9 cellular contexts compared by ENCODE assay signal in the genomic region with DNA sequence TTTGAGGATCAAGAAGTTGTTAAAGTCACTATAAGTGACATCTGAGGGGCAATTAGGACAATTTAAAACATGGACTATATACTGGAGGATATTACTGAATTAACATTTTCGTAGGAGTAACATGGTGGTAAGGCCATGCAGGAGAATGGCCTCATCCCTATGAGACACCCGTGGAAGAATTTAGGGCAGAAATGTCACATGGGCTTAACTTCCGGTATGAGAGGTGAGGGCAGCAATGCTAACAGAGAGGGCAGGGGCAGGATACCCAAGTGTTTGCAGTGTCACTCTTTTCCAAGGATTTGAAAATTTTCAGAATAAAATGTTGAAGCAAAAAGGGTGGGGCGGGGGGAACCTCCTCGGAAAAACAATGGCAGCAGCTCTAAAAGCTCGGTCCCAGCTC. TPM values are rescaled to one million over a fixed set of nuclear protein-coding genes. Genes with fewer than 3 reads are reported as not detected.
DNase-seq lines count a peak whose midpoint lies in the region; ATAC-seq, FAIRE-seq and TF ChIP-seq lines count a peak whose summit lies in the region.
"Had no signal": no experiment of that assay in that cellular context is flagged by ENCODE, and none has a peak within 500 bp of the region (broad histone marks: within the 10 kb centered on the region; RNA-seq: fewer than 3 reads in every experiment).

No MANE protein-coding gene starts in this region.

- peaks cover 5% of the 10 kb centered on the region for H3K36me3 ChIP-seq in CD4-positive, CD25-positive, alpha-beta regulatory T cell (ENCODE audit: control insufficient read depth, insufficient read depth, low read length)
- peaks cover 9% of the 10 kb centered on the region; the same call in 1 of the 2 replicates for H3K36me3 ChIP-seq in OCI-LY1 (ENCODE audit: insufficient read depth, low read length)
- H3K36me3 ChIP-seq in endothelial cell of umbilical vein (ENCODE audit: control insufficient read depth in 2 of 2, extremely low read depth in 1 of 2, insufficient read depth in 2 of 2, low read length in 2 of 2), result peaks cover 0 to 7% of the 10 kb centered on the region in 2 experiments
- H3K36me3 ChIP-seq in parathyroid adenoma (ENCODE audit: control insufficient read depth, insufficient read depth, low read length), result no peaks in the 10 kb centered on the region

- H3K4me3 Mint-ChIP-seq in CD4-positive, CD25-positive, alpha-beta regulatory T cell, result peak overlapping the region; percentile 13 to 85 (median 78)

- POLR2A ChIA-PET in endothelial cell of umbilical vein (lab: Charles Lee), result no interaction called here
- POLR2A ChIA-PET in RWPE1 (lab: Yijun Ruan, JAX; ENCODE audit: low non-redundant PET), result no interaction called here

- H3K27me3 ChIP-seq in CD4-positive, CD25-positive, alpha-beta regulatory T cell (ENCODE audit: control insufficient read depth, insufficient read depth, low read length), result no peaks in the 10 kb centered on the region
- H3K27me3 ChIP-seq in OCI-LY1 (ENCODE audit: insufficient read depth, low read length) (no peaks in the 10 kb centered on the region), endothelial cell of umbilical vein (ENCODE audit: control insufficient read depth in 2 of 2, insufficient read depth in 2 of 2, low read length in 2 of 2) (no peaks in the 10 kb centered on the region), parathyroid adenoma (ENCODE audit: control insufficient read depth, insufficient read depth, low read length) (no peaks in the 10 kb centered on the region)

- TF ChIP-seq CTCF in OCI-LY1 (IDR thresholded peaks at IDR 0.05; ENCODE audit: low read length) (no peak), endothelial cell of umbilical vein (IDR thresholded peaks at IDR 0.05; ENCODE audit: extremely low read depth in 1 of 2, insufficient read depth in 1 of 2, low read depth in 1 of 2, low read length in 2 of 2) (no peak), parathyroid adenoma (IDR thresholded peaks at IDR 0.05) (no peak), RWPE1 (conservative IDR thresholded peaks at IDR 0.05; ENCODE audit: low read depth) (no peak)

- no peak for TF ChIP-seq POLR2A in endothelial cell of umbilical vein (IDR thresholded peaks at IDR 0.05; ENCODE audit: low read depth, low read length)

- H3K27ac Mint-ChIP-seq in CD4-positive, CD25-positive, alpha-beta regulatory T cell, result peak overlapping the region; percentile 92 to 97 (median 94)

- H3K9me3 ChIP-seq in CD4-positive, CD25-positive, alpha-beta regulatory T cell (ENCODE audit: control insufficient read depth in 2 of 2, low read length in 2 of 2), result no peaks in the 10 kb centered on the region
- no peaks in the 10 kb centered on the region for H3K9me3 ChIP-seq in OCI-LY1 (ENCODE audit: low read length)
- H3K9me3 ChIP-seq in endothelial cell of umbilical vein (replicated peaks; ENCODE audit: control insufficient read depth, insufficient read depth, low read length), result no peaks in the 10 kb centered on the region
- H3K9me3 ChIP-seq in parathyroid adenoma (ENCODE audit: control insufficient read depth, low read length), result no peaks in the 10 kb centered on the region

- H3K4me1 ChIP-seq in CD4-positive, CD25-positive, alpha-beta regulatory T cell (ENCODE audit: control insufficient read depth, insufficient read depth, low read length, poor library complexity, severe bottlenecking), result peaks cover 94% of the 10 kb centered on the region
- peaks cover 77% of the 10 kb centered on the region for H3K4me1 ChIP-seq in OCI-LY1 (ENCODE audit: insufficient read depth, low read length, severe bottlenecking)
- H3K4me1 ChIP-seq in endothelial cell of umbilical vein (ENCODE audit: control insufficient read depth, extremely low read depth, insufficient read depth, low read length), result peaks cover 41% of the 10 kb centered on the region
- peaks cover 25% of the 10 kb centered on the region for H3K4me1 ChIP-seq in parathyroid adenoma

- H3K27me3 Mint-ChIP-seq in CD4-positive, CD25-positive, alpha-beta regulatory T cell, result no peaks in the 10 kb centered on the region

- H3K27ac ChIP-seq in CD4-positive, CD25-positive, alpha-beta regulatory T cell (ENCODE audit: insufficient read depth, low read length, poor library complexity, severe bottlenecking), result peak overlapping the region; percentile 73
- H3K27ac ChIP-seq in OCI-LY1 (ENCODE audit: low read depth, low read length, poor library complexity, severe bottlenecking) (peak overlapping the region; percentile 98), endothelial cell of umbilical vein (ENCODE audit: insufficient read depth, low read depth, low read length) (peak overlapping the region; percentile 24), parathyroid adenoma (peak overlapping the region; percentile 34), RWPE1 (no peak overlapping the region)

- peak overlapping the region; percentile 70 for H3K4me3 ChIP-seq in CD4-positive, CD25-positive, alpha-beta regulatory T cell (ENCODE audit: low read depth, low read length)
- H3K4me3 ChIP-seq in OCI-LY1 (ENCODE audit: low read depth, low read length, poor library complexity, severe bottlenecking) (no peak overlapping the region), endothelial cell of umbilical vein (replicated peaks in 1 of 3; ENCODE audit: insufficient read depth in 1 of 3, low read depth in 1 of 3, low read length in 3 of 3) (no peak overlapping the region), parathyroid adenoma (ENCODE audit: low read depth, low read length) (no peak overlapping the region)

- no peaks in the 10 kb centered on the region for H3F3A ChIP-seq in OCI-LY1 (ENCODE audit: insufficient read depth, low read length)

- DNase-seq in CD4-positive, CD25-positive, alpha-beta regulatory T cell, result no peak
- no peak for DNase-seq in endothelial cell of umbilical vein (ENCODE audit: low read depth, low spot score)
- DNase-seq in RWPE1 (ENCODE audit: low spot score), result no peak
- DNase-seq in ecto neural progenitor cell (ENCODE audit: low spot score), result no peak

- no peaks in the 10 kb centered on the region for H3K9me1 ChIP-seq in endothelial cell of umbilical vein (replicated peaks; ENCODE audit: control insufficient read depth, extremely low read depth, insufficient read depth, low read length)

- H3K4me2 ChIP-seq in OCI-LY1 (ENCODE audit: low read length), result peak overlapping the region; percentile 44
- no peak overlapping the region for H3K4me2 ChIP-seq in endothelial cell of umbilical vein (ENCODE audit: insufficient read depth, low read length)
- peak overlapping the region; percentile 44 for H3K4me2 ChIP-seq in parathyroid adenoma (ENCODE audit: low read length)

- no peaks in the 10 kb centered on the region for H4K20me1 ChIP-seq in OCI-LY1 (ENCODE audit: insufficient read depth, low read length)
- no peaks in the 10 kb centered on the region for H4K20me1 ChIP-seq in endothelial cell of umbilical vein (replicated peaks; ENCODE audit: control insufficient read depth, extremely low read depth, insufficient read depth, low read length)

- H2AFZ ChIP-seq in OCI-LY1 (ENCODE audit: low read length) (no peak overlapping the region), endothelial cell of umbilical vein (ENCODE audit: low read depth, low read length) (no peak overlapping the region), parathyroid adenoma (no peak overlapping the region)

- H3K79me2 ChIP-seq in OCI-LY1 (ENCODE audit: insufficient read depth, low read length) (peaks cover 55% of the 10 kb centered on the region), endothelial cell of umbilical vein (ENCODE audit: control insufficient read depth, insufficient read depth, low read length) (peaks cover 96% of the 10 kb centered on the region), parathyroid adenoma (peaks cover 70% of the 10 kb centered on the region)

- no TSS peak for BruUV-seq in endothelial cell of umbilical vein (replicated peaks; lab: Mats Ljungman, UMichigan)

- FAIRE-seq in endothelial cell of umbilical vein (lab: Jason Lieb, UNC), result peak; percentile 52
- FAIRE-seq: TTC549 had no signal

- peaks cover 5% of the 10 kb centered on the region for H3K36me3 Mint-ChIP-seq in CD4-positive, CD25-positive, alpha-beta regulatory T cell

- ATAC-seq in CD4-positive, CD25-positive, alpha-beta regulatory T cell (ENCODE audit: low read depth in 2 of 2), result no peak
- no peak for ATAC-seq in HG03469 (IDR thresholded peaks at IDR 0.05; ENCODE audit: unreplicated experiment)
- no peak for ATAC-seq in GM19463 (IDR thresholded peaks at IDR 0.05; ENCODE audit: unreplicated experiment)

- no peaks in the 10 kb centered on the region for H3K9me2 ChIP-seq in OCI-LY1 (ENCODE audit: low read depth, low read length)

- CTCF ChIA-PET in endothelial cell of umbilical vein (lab: Charles Lee) (interaction anchor here (4.3 kb wide), 1 partner anchor 13 kb away, joined by 28 read pairs; no protein-coding TSS in a partner anchor), RWPE1 (lab: Yijun Ruan, JAX) (interaction anchor here (0.7 kb wide), 1 partner anchor 14 kb away, joined by 4 read pairs; no protein-coding TSS in a partner anchor)

- dilution Hi-C loops in endothelial cell of umbilical vein (cut with MboI; ENCODE audit: extremely low pct_ligation_motif_present, low sequenced_read_pairs), result no loop called here

- intact Hi-C loops in endothelial cell of umbilical vein (cut with micrococcal nuclease), result no loop called here

- peaks cover 36 to 98% (median 67%) of the 10 kb centered on the region in 4 donors for H3K4me1 Mint-ChIP-seq in CD4-positive, CD25-positive, alpha-beta regulatory T cell

- H3K9ac ChIP-seq in OCI-LY1 (ENCODE audit: low read length) (peak overlapping the region; percentile 5; the same call in 1 of the 2 replicates), endothelial cell of umbilical vein (replicated peaks; ENCODE audit: extremely low read depth, insufficient read depth, low read length) (no peak overlapping the region), parathyroid adenoma (no peak overlapping the region)

- H3K9me3 Mint-ChIP-seq in CD4-positive, CD25-positive, alpha-beta regulatory T cell, result no peaks in the 10 kb centered on the region

RNA-seq across cellular contexts. Expression of a gene that starts 23.6 kb away (rescaled TPM):
- 106 TPM for total RNA-seq in CD4-positive, CD25-positive, alpha-beta regulatory T cell
- polyA plus RNA-seq in CD4-positive, CD25-positive, alpha-beta regulatory T cell, result 10 to 100 TPM in 2 of 4 donors, 1 to 10 TPM in 2; 8.0 to 12.1 (median 10.0) TPM
- 72.3 and 87.8 TPM in 2 replicates for total RNA-seq in endothelial cell of umbilical vein
- polyA plus RNA-seq in endothelial cell of umbilical vein, result 85.3 and 102 TPM in 2 replicates
- 54.0 and 75.8 TPM in 2 replicates for polyA plus RNA-seq in endothelial cell of umbilical vein (2011; cell fraction: cytosol; rRNA removed)
- polyA plus RNA-seq in endothelial cell of umbilical vein (2011; cell fraction: nucleus; rRNA removed), result 90.5 and 108 TPM in 2 replicates
- polyA plus RNA-seq in endothelial cell of umbilical vein (2012), result 49.6 and 51.8 TPM in 2 replicates
- polyA minus RNA-seq in endothelial cell of umbilical vein, result 57.1 and 60.4 TPM in 2 replicates
- polyA minus RNA-seq in endothelial cell of umbilical vein (2011; cell fraction: cytosol; rRNA and poly(A)+ RNA removed), result 35.1 TPM
- polyA minus RNA-seq in endothelial cell of umbilical vein (2011; cell fraction: nucleus; rRNA and poly(A)+ RNA removed), result 35.5 and 40.5 TPM in 2 replicates

RNA-seq across cellular contexts. Expression of a gene that starts 40.2 kb away (rescaled TPM):
- 38.8 TPM for total RNA-seq in CD4-positive, CD25-positive, alpha-beta regulatory T cell
- 1 to 10 TPM; 1.2 to 3.1 (median 2.8) TPM for polyA plus RNA-seq in CD4-positive, CD25-positive, alpha-beta regulatory T cell
- 6.1 and 6.9 TPM in 2 replicates for total RNA-seq in endothelial cell of umbilical vein
- 8.9 and 11.3 TPM in 2 replicates for polyA plus RNA-seq in endothelial cell of umbilical vein
- polyA plus RNA-seq in endothelial cell of umbilical vein (2011; cell fraction: cytosol; rRNA removed), result 1.5 and 3.3 TPM in 2 replicates
- polyA plus RNA-seq in endothelial cell of umbilical vein (2011; cell fraction: nucleus; rRNA removed), result 26.1 and 29.4 TPM in 2 replicates
- polyA plus RNA-seq in endothelial cell of umbilical vein (2012), result 2.4 and 4.4 TPM in 2 replicates
- 1.8 and 2.1 TPM in 2 replicates for polyA minus RNA-seq in endothelial cell of umbilical vein
- polyA minus RNA-seq in endothelial cell of umbilical vein (2011; cell fraction: cytosol; rRNA and poly(A)+ RNA removed), result not detected
- polyA minus RNA-seq in endothelial cell of umbilical vein (2011; cell fraction: nucleus; rRNA and poly(A)+ RNA removed), result 3.8 and 5.6 TPM in 2 replicates

RNA-seq across cellular contexts. Expression of a gene that starts 49.6 kb away (rescaled TPM):
- total RNA-seq in CD4-positive, CD25-positive, alpha-beta regulatory T cell, result 25.0 TPM
- 1 to 10 TPM; 4.9 to 9.5 (median 7.5) TPM for polyA plus RNA-seq in CD4-positive, CD25-positive, alpha-beta regulatory T cell
- 4.4 and 4.7 TPM in 2 replicates for total RNA-seq in endothelial cell of umbilical vein
- 6.9 and 8.9 TPM in 2 replicates for polyA plus RNA-seq in endothelial cell of umbilical vein
- polyA plus RNA-seq in endothelial cell of umbilical vein (2011; cell fraction: cytosol; rRNA removed), result 2.1 and 3.2 TPM in 2 replicates
- 21.6 TPM in 2 replicates for polyA plus RNA-seq in endothelial cell of umbilical vein (2011; cell fraction: nucleus; rRNA removed)
- 2.1 and 2.6 TPM in 2 replicates for polyA plus RNA-seq in endothelial cell of umbilical vein (2012)
- 1.9 and 3.9 TPM in 2 replicates for polyA minus RNA-seq in endothelial cell of umbilical vein
- 0.72 TPM for polyA minus RNA-seq in endothelial cell of umbilical vein (2011; cell fraction: cytosol; rRNA and poly(A)+ RNA removed)
- polyA minus RNA-seq in endothelial cell of umbilical vein (2011; cell fraction: nucleus; rRNA and poly(A)+ RNA removed), result 4.0 and 4.6 TPM in 2 replicates

RNA-seq across cellular contexts. Expression of a gene that starts 50.7 kb away (rescaled TPM):
- total RNA-seq in CD4-positive, CD25-positive, alpha-beta regulatory T cell, result 120 TPM
- 100 to 1,000 TPM; 408 to 499 (median 465) TPM for polyA plus RNA-seq in CD4-positive, CD25-positive, alpha-beta regulatory T cell
- 281 and 283 TPM in 2 replicates for total RNA-seq in endothelial cell of umbilical vein
- polyA plus RNA-seq in endothelial cell of umbilical vein, result 876 and 1,690 TPM in 2 replicates
- 491 and 683 TPM in 2 replicates for polyA plus RNA-seq in endothelial cell of umbilical vein (2011; cell fraction: cytosol; rRNA removed)
- polyA plus RNA-seq in endothelial cell of umbilical vein (2011; cell fraction: nucleus; rRNA removed), result 195 and 273 TPM in 2 replicates
- 256 and 303 TPM in 2 replicates for polyA plus RNA-seq in endothelial cell of umbilical vein (2012)
- 50.8 and 68.0 TPM in 2 replicates for polyA minus RNA-seq in endothelial cell of umbilical vein
- 39.5 TPM for polyA minus RNA-seq in endothelial cell of umbilical vein (2011; cell fraction: cytosol; rRNA and poly(A)+ RNA removed)
- polyA minus RNA-seq in endothelial cell of umbilical vein (2011; cell fraction: nucleus; rRNA and poly(A)+ RNA removed), result 16.4 and 23.1 TPM in 2 replicates
